ENCODE assay signal across 1 cellular context in genomic region chr9:94867281-94867841, GRCh38.
TF ChIP-seq lines count a peak whose summit lies in the region.

No MANE protein-coding gene starts in this region.

TF ChIP-seq in HepG2, 621 proteins besides CTCF, POLR2A, EP300 and RAD21 (continued from another document and continues in another):
- TF ChIP-seq HINFP (CRISPR knock-in tag; IDR thresholded peaks at IDR 0.05; ENCODE audit: low read depth) (no peak), SMARCC2 (IDR thresholded peaks at IDR 0.05) (no peak), ZNF577 (CRISPR knock-in tag; IDR thresholded peaks at IDR 0.05; ENCODE audit: borderline replicate concordance, low read depth) (no peak), TOE1 (CRISPR knock-in tag; IDR thresholded peaks at IDR 0.05) (no peak), ARID3A (IDR thresholded peaks at IDR 0.05; ENCODE audit: low read depth, low read length) (no peak), MTA3 (CRISPR knock-in tag; IDR thresholded peaks at IDR 0.05) (no peak), BHLHE40 (IDR thresholded peaks at IDR 0.05; ENCODE audit: low read length) (no peak), ZBTB38 (CRISPR knock-in tag; IDR thresholded peaks at IDR 0.05) (no peak), ZNF616 (CRISPR knock-in tag; IDR thresholded peaks at IDR 0.05; ENCODE audit: low read depth) (no peak), ZBTB8A (CRISPR knock-in tag; IDR thresholded peaks at IDR 0.05; ENCODE audit: borderline replicate concordance, low read depth) (no peak), YY1 (IDR thresholded peaks at IDR 0.05; ENCODE audit: insufficient read depth, insufficient replicate concordance, low read depth, low read length) (no peak), ZNF556 (CRISPR knock-in tag; IDR thresholded peaks at IDR 0.05; ENCODE audit: borderline replicate concordance) (0 out of 2 replicates have a peak, but pooled peaks have one; percentile 19), SIN3B (IDR thresholded peaks at IDR 0.05; ENCODE audit: low read length) (no peak), NKX3-1 (CRISPR knock-in tag; IDR thresholded peaks at IDR 0.05) (no peak), SALL1 (CRISPR knock-in tag; IDR thresholded peaks at IDR 0.05) (peak; percentile 89), HDAC6 (IDR thresholded peaks at IDR 0.05; ENCODE audit: low read depth, low read length) (no peak), CBFB (CRISPR knock-in tag; IDR thresholded peaks at IDR 0.05) (no peak), GMEB2 (CRISPR knock-in tag; IDR thresholded peaks at IDR 0.05; ENCODE audit: low read depth) (no peak), ZNF770 (CRISPR knock-in tag; IDR thresholded peaks at IDR 0.05) (no peak), ZNF333 (CRISPR knock-in tag; IDR thresholded peaks at IDR 0.05; ENCODE audit: borderline replicate concordance) (no peak), DNMT1 (CRISPR knock-in tag; IDR thresholded peaks at IDR 0.05) (no peak), ZNF597 (CRISPR knock-in tag; IDR thresholded peaks at IDR 0.05) (no peak), RELA (CRISPR knock-in tag; IDR thresholded peaks at IDR 0.05) (no peak), HOXA3 (CRISPR knock-in tag; IDR thresholded peaks at IDR 0.05) (peak; percentile 81; the same call in 1 of the 2 replicates), ZNF703 (CRISPR knock-in tag; IDR thresholded peaks at IDR 0.05; ENCODE audit: borderline replicate concordance) (no peak), ADNP (CRISPR knock-in tag; IDR thresholded peaks at IDR 0.05) (no peak), ZNF281 (CRISPR knock-in tag; IDR thresholded peaks at IDR 0.05; ENCODE audit: borderline replicate concordance) (peak; percentile 39; the same call in 1 of the 2 replicates), GABPA (IDR thresholded peaks at IDR 0.05; ENCODE audit: low read depth, low read length) (no peak), GABPA (CRISPR knock-in tag; IDR thresholded peaks at IDR 0.05; ENCODE audit: low read depth) (no peak), ZFP41 (CRISPR knock-in tag; IDR thresholded peaks at IDR 0.05; ENCODE audit: borderline replicate concordance) (no peak), KMT2B (CRISPR knock-in tag; IDR thresholded peaks at IDR 0.05) (peak; percentile 74; the same call in 1 of the 2 replicates), MED1 (CRISPR knock-in tag; IDR thresholded peaks at IDR 0.05) (peak; percentile 90), CC2D1A (CRISPR knock-in tag; IDR thresholded peaks at IDR 0.05) (no peak), ZNF44 (CRISPR knock-in tag; IDR thresholded peaks at IDR 0.05) (no peak), SALL2 (CRISPR knock-in tag; IDR thresholded peaks at IDR 0.05) (no peak), MLXIP (CRISPR knock-in tag; IDR thresholded peaks at IDR 0.05; ENCODE audit: borderline replicate concordance) (no peak), CENPBD1 (CRISPR knock-in tag; IDR thresholded peaks at IDR 0.05; ENCODE audit: borderline replicate concordance, low read depth) (no peak), ATF7-NPFF (CRISPR knock-in tag; IDR thresholded peaks at IDR 0.05; ENCODE audit: low read depth) (no peak), REXO4 (CRISPR knock-in tag; IDR thresholded peaks at IDR 0.05; ENCODE audit: borderline replicate concordance) (no peak), SP5 (CRISPR knock-in tag; IDR thresholded peaks at IDR 0.05; ENCODE audit: borderline replicate concordance, low read depth) (no peak), NFYB (CRISPR knock-in tag; IDR thresholded peaks at IDR 0.05) (no peak), MAFG (CRISPR knock-in tag; IDR thresholded peaks at IDR 0.05) (no peak), PREB (CRISPR knock-in tag; IDR thresholded peaks at IDR 0.05) (no peak), ZNF562 (CRISPR knock-in tag; IDR thresholded peaks at IDR 0.05; ENCODE audit: borderline replicate concordance) (no peak), SP4 (CRISPR knock-in tag; IDR thresholded peaks at IDR 0.05) (no peak), ZNF430 (CRISPR knock-in tag; IDR thresholded peaks at IDR 0.05) (no peak), NFATC3 (CRISPR knock-in tag; IDR thresholded peaks at IDR 0.05) (0 out of 2 replicates have a peak, but pooled peaks have one; percentile 54), DPF2 (CRISPR knock-in tag; IDR thresholded peaks at IDR 0.05; ENCODE audit: borderline replicate concordance, low read depth) (0 out of 2 replicates have a peak, but pooled peaks have one; percentile 46), NCOA2 (CRISPR knock-in tag; IDR thresholded peaks at IDR 0.05) (peak; percentile 84), ATAD3A (CRISPR knock-in tag; IDR thresholded peaks at IDR 0.05) (no peak), CBX5 (CRISPR knock-in tag; IDR thresholded peaks at IDR 0.05; ENCODE audit: borderline replicate concordance) (peak; percentile 72; the same call in 1 of the 2 replicates), ZNF10 (CRISPR knock-in tag; IDR thresholded peaks at IDR 0.05; ENCODE audit: borderline replicate concordance, low read depth) (no peak), NR1H2 (CRISPR knock-in tag; IDR thresholded peaks at IDR 0.05; ENCODE audit: borderline replicate concordance, low read depth) (no peak), AGO2 (optimal IDR thresholded peaks at IDR 0.05; ENCODE audit: low read depth, low read length) (no peak), HMG20B (CRISPR knock-in tag; conservative IDR thresholded peaks at IDR 0.05) (no peak), MEIS2 (CRISPR knock-in tag; IDR thresholded peaks at IDR 0.05) (peak; percentile 68; the same call in 1 of the 2 replicates)
